21 cellular contexts compared by ENCODE assay signal in the genomic region with DNA sequence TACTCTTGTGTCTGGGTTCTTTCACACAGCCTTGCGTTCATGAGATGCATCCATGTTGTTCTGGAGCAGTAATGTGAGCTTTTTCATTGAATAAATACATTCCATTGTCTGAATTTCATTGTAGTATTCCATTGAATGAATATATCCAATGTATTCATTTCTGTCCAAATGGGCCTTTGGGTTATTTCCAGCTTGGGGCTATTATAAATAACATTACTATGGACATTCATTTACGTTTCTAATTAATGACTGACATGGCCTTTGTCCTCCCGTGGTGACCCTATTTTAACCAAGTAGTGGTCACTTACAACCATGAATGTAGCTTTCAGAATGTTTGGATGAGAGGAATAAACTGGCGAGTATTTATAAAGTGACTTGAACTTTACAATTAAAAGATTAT. TPM values are rescaled to one million over a fixed set of nuclear protein-coding genes. Genes with fewer than 3 reads are reported as not detected.
DNase-seq lines count a peak whose midpoint lies in the region; ATAC-seq and TF ChIP-seq lines count a peak whose summit lies in the region.
"Had no signal": no experiment of that assay in that cellular context is flagged by ENCODE, and none has a peak within 500 bp of the region (broad histone marks: within the 10 kb centered on the region; RNA-seq: fewer than 3 reads in every experiment).

No MANE protein-coding gene starts in this region.

- peaks cover 15% of the 10 kb centered on the region for H3F3A ChIP-seq in smooth muscle cell (ENCODE audit: low read depth)

- peaks cover 100% of the 10 kb centered on the region for H3K4me1 ChIP-seq in left ventricle myocardium inferior
- H3K4me1 ChIP-seq in heart left ventricle, result peaks cover 9 to 96% (median 87%) of the 10 kb centered on the region in 12 donors
- peaks cover 18% of the 10 kb centered on the region for H3K4me1 ChIP-seq in smooth muscle cell (ENCODE audit: low read depth)
- peaks cover 19% of the 10 kb centered on the region for H3K4me1 ChIP-seq in SJCRH30

- H3K27ac ChIP-seq in left ventricle myocardium inferior (replicated peaks) (peak overlapping the region; percentile 53), heart left ventricle (peak overlapping the region in 4 of 12 donors; percentile 20 to 75 (median 52)), smooth muscle cell (ENCODE audit: low read depth) (peak overlapping the region; percentile 38), SJCRH30 (no peak overlapping the region)
- H3K27ac ChIP-seq: 22Rv1, KMS-11 had no signal

- TF ChIP-seq CTCF in left ventricle myocardium inferior (IDR thresholded peaks at IDR 0.05; ENCODE audit: borderline replicate concordance) (no peak), heart left ventricle (IDR thresholded peaks at IDR 0.05) (no peak), smooth muscle cell (IDR thresholded peaks at IDR 0.05; ENCODE audit: borderline replicate concordance, insufficient read depth, poor library complexity, severe bottlenecking) (no peak)

- H3K36me3 ChIP-seq in left ventricle myocardium inferior (peaks cover 30% of the 10 kb centered on the region), heart left ventricle (peaks cover 0 to 57% (median 26%) of the 10 kb centered on the region in 9 donors), smooth muscle cell (ENCODE audit: low read depth) (peaks cover 8% of the 10 kb centered on the region), SJCRH30 (peaks cover 15% of the 10 kb centered on the region)

- H3K4me3 ChIP-seq in left ventricle myocardium inferior (no peak overlapping the region), heart left ventricle (no peak overlapping the region), smooth muscle cell (no peak overlapping the region), SJCRH30 (no peak overlapping the region)

- peaks cover 54% of the 10 kb centered on the region for H4K20me1 ChIP-seq in smooth muscle cell (ENCODE audit: low read depth)

- no peak overlapping the region for H2AFZ ChIP-seq in smooth muscle cell (ENCODE audit: low read depth)

- intact Hi-C loops in left ventricle myocardium inferior (cut with micrococcal nuclease), result no loop called here
- intact Hi-C loops in heart left ventricle (cut with DNase I), result no loop called here

- TF ChIP-seq POLR2A in heart left ventricle (IDR thresholded peaks at IDR 0.05), result no peak

- 69 to 77% (median 73%) methylated on average over 4 of the region's 4 CpGs for WGBS in heart left ventricle, 4 donors
- 95% methylated on average over 4 of the region's 4 CpGs for WGBS in smooth muscle cell (ENCODE audit: low lambda C conversion rate)

- no peak for DNase-seq in left ventricle myocardium inferior
- DNase-seq in heart left ventricle, result no peak
- peak; percentile 63 for DNase-seq in foreskin melanocyte
- no peak for DNase-seq in smooth muscle cell (lab: John Stamatoyannopoulos, UW; ENCODE audit: unreplicated experiment)
- DNase-seq in nucleus accumbens (lab: John Stamatoyannopoulos, UW), result no peak
- DNase-seq in SJCRH30, result no peak
- DNase-seq: activated CD4-positive, alpha-beta T cell treated with anti-CD3 and anti-CD28 coated beads for 48 hours; activated naive CD4-positive, alpha-beta T cell treated with anti-CD3 and anti-CD28 coated beads, Interleukin-2, amount 50 U/mL, for 16 hours; AML-193; aorta; CD8-positive, alpha-beta memory T cell; erythroblast; H9; naive thymus-derived CD8-positive, alpha-beta T cell; NCI-H1694; stimulated activated naive CD8-positive, alpha-beta T cell treated with anti-CD3 and anti-CD28 coated beads, Interleukin-15, amount 100 ng/mL, for 72 hours; T-helper 1 cell had no signal

- H3K27me3 ChIP-seq in left ventricle myocardium inferior (ENCODE audit: low read depth), result no peaks in the 10 kb centered on the region
- no peaks in the 10 kb centered on the region for H3K27me3 ChIP-seq in heart left ventricle
- H3K27me3 ChIP-seq in smooth muscle cell (ENCODE audit: low read depth), result no peaks in the 10 kb centered on the region
- no peaks in the 10 kb centered on the region for H3K27me3 ChIP-seq in SJCRH30

- ATAC-seq in heart left ventricle, result no peak
- ATAC-seq in HG02885 (IDR thresholded peaks at IDR 0.05; ENCODE audit: poor library complexity, unreplicated experiment), result no peak
- ATAC-seq in GM21717 (IDR thresholded peaks at IDR 0.05; ENCODE audit: unreplicated experiment), result no peak
- ATAC-seq: naive thymus-derived CD8-positive, alpha-beta T cell; stimulated activated naive CD8-positive, alpha-beta T cell treated with anti-CD3 and anti-CD28 coated beads, Interleukin-15, amount 100 ng/mL, for 72 hours had no signal

- H3K9me3 ChIP-seq in left ventricle myocardium inferior (replicated peaks) (no peaks in the 10 kb centered on the region), heart left ventricle (no peaks in the 10 kb centered on the region), smooth muscle cell (replicated peaks; ENCODE audit: low read depth) (no peaks in the 10 kb centered on the region), SJCRH30 (replicated peaks) (peaks cover 4% of the 10 kb centered on the region; the same call in 1 of the 2 replicates)

- peak overlapping the region; percentile 51 for H3K4me2 ChIP-seq in smooth muscle cell
- H3K4me2 ChIP-seq: KMS-11 had no signal

- H3K9ac ChIP-seq in smooth muscle cell (ENCODE audit: low read depth), result no peak overlapping the region
- H3K9ac ChIP-seq: KMS-11 had no signal

- peaks cover 87% of the 10 kb centered on the region for H3K79me2 ChIP-seq in smooth muscle cell (ENCODE audit: low read depth)

RNA-seq across cellular contexts. Expression of gene NAA20, which starts 30.1 kb away (rescaled TPM):
- total RNA-seq in left ventricle myocardium inferior, result 67.5 TPM
- 10 to 100 TPM; 36.0 to 79.8 (median 59.1) TPM for total RNA-seq in heart left ventricle
- 100 to 1,000 TPM; 108 to 130 TPM for polyA plus RNA-seq in heart left ventricle
- 35.4 and 49.4 TPM in 2 replicates for total RNA-seq in smooth muscle cell
- polyA plus RNA-seq in smooth muscle cell, result 96.9 and 101 TPM in 2 replicates
- total RNA-seq in SJCRH30 (2014; rRNA removed; shearing (Covaris generic)), result 63.8 and 71.3 TPM in 2 replicates
